ENCODE assay signal across 25 cellular contexts in the genomic region with DNA sequence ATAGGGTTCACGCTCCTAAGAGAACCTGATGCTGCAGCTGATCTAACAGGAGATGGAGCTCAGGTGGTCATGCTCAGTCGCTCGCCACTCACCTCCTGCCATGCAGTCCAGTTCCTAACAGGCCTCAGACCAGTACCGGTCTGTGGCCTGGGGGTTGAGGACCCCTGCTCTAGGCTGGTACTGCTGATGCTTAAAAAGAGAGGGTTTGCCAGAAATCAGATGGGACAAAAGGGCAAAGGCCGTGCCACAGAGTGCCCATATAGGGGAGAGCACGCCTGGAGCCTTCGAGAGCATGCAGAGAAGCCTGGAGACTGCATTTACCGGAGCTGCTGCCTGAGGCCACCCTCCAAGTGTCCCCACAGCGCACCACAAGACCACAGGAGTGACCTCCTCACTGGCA.
DNase-seq lines count a peak whose midpoint lies in the region; ATAC-seq and TF ChIP-seq lines count a peak whose summit lies in the region.
"Had no signal": no experiment of that assay in that cellular context is flagged by ENCODE, and none has a peak within 500 bp of the region (broad histone marks: within the 10 kb centered on the region; RNA-seq: fewer than 3 reads in every experiment).

No MANE protein-coding gene starts in this region.

- peak; percentile 65 for DNase-seq in NCI-H345 (lab: John Stamatoyannopoulos, UW)
- no peak for DNase-seq in NCI-H345 treated with DMSO at 0.1 percent for 48 hours (lab: John Stamatoyannopoulos, UW; ENCODE audit: unreplicated experiment)
- peak; percentile 39 for DNase-seq in DMS153 treated with DMSO at 0.1 percent for 48 hours (lab: John Stamatoyannopoulos, UW; ENCODE audit: unreplicated experiment)
- peak; percentile 66 for DNase-seq in RWPE2 (ENCODE audit: low spot score)
- no peak for DNase-seq in stimulated activated effector memory CD8-positive, alpha-beta T cell treated with anti-CD3 and anti-CD28 coated beads, Interleukin-12 subunit alpha, Interleukin-12 subunit beta, amount 100 ng/mL, for 72 hours (ENCODE audit: low spot score in 2 of 2)
- DNase-seq in GDM1 (lab: John Stamatoyannopoulos, UW), result no peak
- DNase-seq: activated CD8-positive, alpha-beta T cell treated with anti-CD3 and anti-CD28 coated beads, Interleukin-2, amount 10 ng/mL, durations not matched to agents 7 days and 5 days; activated naive CD4-positive, alpha-beta T cell treated with Interleukin-2 at 50 U/mL for 16 hours; head of caudate nucleus; HFFc6; KBM-7; left colon; midbrain; MM.1S; NCI-H524 treated with DMSO at 0.1 percent for 48 hours; stimulated activated CD4-positive, alpha-beta T cell treated with anti-CD3 and anti-CD28 coated beads, Interleukin-12 subunit alpha, Interleukin-12 subunit beta, amount 100 ng/mL, for 4 hours; T1000; trophoblast cell had no signal

- ATAC-seq in RWPE2 (ENCODE audit: low read depth) (no peak), HG03139 (IDR thresholded peaks at IDR 0.05; ENCODE audit: unreplicated experiment) (no peak), GM19467 (IDR thresholded peaks at IDR 0.05; ENCODE audit: unreplicated experiment) (no peak)
- ATAC-seq in stimulated activated effector memory CD8-positive, alpha-beta T cell treated with anti-CD3 and anti-CD28 coated beads, Interleukin-12 subunit alpha, Interleukin-12 subunit beta, amount 100 ng/mL, for 72 hours, result no peak
- ATAC-seq: activated CD8-positive, alpha-beta T cell treated with anti-CD3 and anti-CD28 coated beads, Interleukin-2, amount 10 ng/mL, durations not matched to agents 7 days and 5 days; left colon; right cardiac atrium had no signal

- H3K4me1 Mint-ChIP-seq in stimulated activated effector memory CD8-positive, alpha-beta T cell treated with anti-CD3 and anti-CD28 coated beads, Interleukin-12 subunit alpha, Interleukin-12 subunit beta, amount 100 ng/mL, for 72 hours, result peaks cover 14% of the 10 kb centered on the region
- H3K4me1 Mint-ChIP-seq: nephron had no signal

- no peaks in the 10 kb centered on the region for H3K9me3 Mint-ChIP-seq in stimulated activated effector memory CD8-positive, alpha-beta T cell treated with anti-CD3 and anti-CD28 coated beads, Interleukin-12 subunit alpha, Interleukin-12 subunit beta, amount 100 ng/mL, for 72 hours
- H3K9me3 Mint-ChIP-seq: HFFc6, nephron had no signal

- peaks cover 19% of the 10 kb centered on the region for H3K4me1 ChIP-seq in RWPE2 (ENCODE audit: insufficient read depth, poor library complexity, severe bottlenecking)

- no peak overlapping the region for H3K4me3 Mint-ChIP-seq in stimulated activated effector memory CD8-positive, alpha-beta T cell treated with anti-CD3 and anti-CD28 coated beads, Interleukin-12 subunit alpha, Interleukin-12 subunit beta, amount 100 ng/mL, for 72 hours
- H3K4me3 Mint-ChIP-seq: activated CD8-positive, alpha-beta T cell treated with anti-CD3 and anti-CD28 coated beads, Interleukin-2, amount 10 ng/mL, durations not matched to agents 7 days and 5 days; HFFc6; nephron had no signal

- no peak overlapping the region for H3K4me3 ChIP-seq in RWPE2 (ENCODE audit: severe bottlenecking)

- H3K36me3 ChIP-seq in RWPE2 (ENCODE audit: low read depth), result peaks cover 71% of the 10 kb centered on the region

- H3K36me3 Mint-ChIP-seq in stimulated activated effector memory CD8-positive, alpha-beta T cell treated with anti-CD3 and anti-CD28 coated beads, Interleukin-12 subunit alpha, Interleukin-12 subunit beta, amount 100 ng/mL, for 72 hours, result peaks cover 100% of the 10 kb centered on the region

- H3K9me3 ChIP-seq in RWPE2 (ENCODE audit: severe bottlenecking), result no peaks in the 10 kb centered on the region

- peak overlapping the region; percentile 75 for H3K27ac ChIP-seq in RWPE2 (ENCODE audit: poor library complexity, severe bottlenecking)
- H3K27ac ChIP-seq: C4-2B, epithelial cell of prostate, parathyroid adenoma had no signal

- H3K27ac Mint-ChIP-seq in stimulated activated effector memory CD8-positive, alpha-beta T cell treated with anti-CD3 and anti-CD28 coated beads, Interleukin-12 subunit alpha, Interleukin-12 subunit beta, amount 100 ng/mL, for 72 hours, result peak overlapping the region; percentile 64
- H3K27ac Mint-ChIP-seq: activated CD8-positive, alpha-beta T cell treated with anti-CD3 and anti-CD28 coated beads, Interleukin-2, amount 10 ng/mL, durations not matched to agents 7 days and 5 days; HFFc6; nephron had no signal

- no peak for TF ChIP-seq CTCF in RWPE2 (IDR thresholded peaks at IDR 0.05; ENCODE audit: poor library complexity, severe bottlenecking)

- no peaks in the 10 kb centered on the region for H3K27me3 ChIP-seq in RWPE2 (ENCODE audit: insufficient read depth, poor library complexity, severe bottlenecking)

Comparison
In these comparisons a context has a peak if more than half of its experiments do, and no peak if none do; other contexts are left out.
1. DNase-seq: peak in NCI-H345 (single experiment), DMS153 treated with DMSO at 0.1 percent for 48 hours (single experiment) and RWPE2 (single experiment); none in NCI-H345 treated with DMSO at 0.1 percent for 48 hours (single experiment), stimulated activated effector memory CD8-positive, alpha-beta T cell treated with anti-CD3 and anti-CD28 coated beads, Interleukin-12 subunit alpha, Interleukin-12 subunit beta, amount 100 ng/mL, for 72 hours (0 of 2) and GDM1 (single experiment).